ENCODE assay signal across 16 cellular contexts in the genomic region with DNA sequence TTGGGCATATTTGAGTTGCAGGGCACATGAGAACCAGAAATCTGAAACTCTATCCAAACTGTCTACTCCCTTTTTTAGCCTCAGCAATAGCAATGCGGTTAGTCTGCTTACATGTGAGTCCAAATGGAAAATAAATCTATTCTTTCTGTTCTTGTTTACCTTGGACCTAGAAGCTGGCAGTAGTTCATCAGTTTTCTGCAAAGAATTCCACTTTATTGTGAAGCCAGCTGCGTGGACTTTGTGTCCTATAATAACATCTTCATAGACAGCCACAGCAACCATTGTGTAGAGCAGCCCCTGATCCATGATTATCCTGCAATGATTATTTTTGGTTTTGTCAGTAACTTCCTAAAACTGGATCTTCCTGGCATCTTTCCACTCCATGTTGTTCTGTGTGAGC.
DNase-seq lines count a peak whose midpoint lies in the region; ATAC-seq, FAIRE-seq and TF ChIP-seq lines count a peak whose summit lies in the region.
"Had no signal": no experiment of that assay in that cellular context is flagged by ENCODE, and none has a peak within 500 bp of the region (broad histone marks: within the 10 kb centered on the region; RNA-seq: fewer than 3 reads in every experiment).

No MANE protein-coding gene starts in this region.

- no peak for ATAC-seq in gastroesophageal sphincter
- ATAC-seq: activated CD4-positive, alpha-beta T cell treated with anti-CD3 and anti-CD28 coated beads for 36 hours; stimulated activated naive CD8-positive, alpha-beta T cell treated with anti-CD3 and anti-CD28 coated beads, Interleukin-15, amount 100 ng/mL, for 72 hours had no signal

- H3K79me2 ChIP-seq in endothelial cell of umbilical vein (ENCODE audit: control insufficient read depth, insufficient read depth, low read length) = no peaks in the 10 kb centered on the region

- no peak overlapping the region for H3K4me2 ChIP-seq in endothelial cell of umbilical vein (ENCODE audit: insufficient read depth, low read length)

- no peak for TF ChIP-seq EP300 in gastroesophageal sphincter (IDR thresholded peaks at IDR 0.05)

- H3K27ac ChIP-seq in endothelial cell of umbilical vein (ENCODE audit: insufficient read depth, low read depth, low read length) = no peak overlapping the region
- no peak overlapping the region for H3K27ac ChIP-seq in prostate gland
- H3K27ac ChIP-seq in gastroesophageal sphincter = no peak overlapping the region
- H3K27ac ChIP-seq: cardiac muscle cell, upper lobe of left lung had no signal

- H3K4me1 ChIP-seq in endothelial cell of umbilical vein (ENCODE audit: control insufficient read depth, extremely low read depth, insufficient read depth, low read length) (no peaks in the 10 kb centered on the region), prostate gland (replicated peaks) (no peaks in the 10 kb centered on the region), gastroesophageal sphincter (peaks cover 0 to 6% (median 0%) of the 10 kb centered on the region in 3 donors)
- H3K4me1 ChIP-seq: Caco-2, upper lobe of left lung had no signal

- intact Hi-C loops in endothelial cell of umbilical vein (cut with micrococcal nuclease) (no loop called here), prostate gland (cut with DNase I) (no loop called here)

- DNase-seq in NCI-H1092 treated with DMSO at 0.1 percent for 48 hours (lab: John Stamatoyannopoulos, UW) (peak; percentile 79), NCI-H2107 treated with DMSO at 0.1 percent for 48 hours (lab: John Stamatoyannopoulos, UW; ENCODE audit: unreplicated experiment) (peak; percentile 95), endothelial cell of umbilical vein (ENCODE audit: low read depth, low spot score) (peak; percentile 80), prostate gland (ENCODE audit: low spot score) (peak; percentile 6), mesenteric fat pad (ENCODE audit: low spot score) (no peak)
- no peak for DNase-seq in activated effector memory CD4-positive, alpha-beta T cell treated with Interleukin-2 at 50 U/mL for 16 hours
- DNase-seq: activated CD4-positive, alpha-beta T cell treated with anti-CD3 and anti-CD28 coated beads for 36 hours; Caco-2; kidney; NCI-H510A treated with DMSO at 0.1 percent for 48 hours; small intestine; stimulated activated CD4-positive, alpha-beta T cell treated with anti-CD3 and anti-CD28 coated beads, Interleukin-4, amount 100 ng/mL, for 1 hour; stimulated activated naive CD8-positive, alpha-beta T cell treated with anti-CD3 and anti-CD28 coated beads, Interleukin-15, amount 100 ng/mL, for 72 hours; upper lobe of left lung had no signal

- TF ChIP-seq CTCF in endothelial cell of umbilical vein (IDR thresholded peaks at IDR 0.05; ENCODE audit: extremely low read depth in 1 of 2, insufficient read depth in 1 of 2, low read depth in 1 of 2, low read length in 2 of 2) = no peak
- no peak for TF ChIP-seq CTCF in prostate gland (IDR thresholded peaks at IDR 0.05)
- no peak for TF ChIP-seq CTCF in gastroesophageal sphincter (IDR thresholded peaks at IDR 0.05)

- dilution Hi-C loops in endothelial cell of umbilical vein (cut with MboI; ENCODE audit: extremely low pct_ligation_motif_present, low sequenced_read_pairs) = no loop called here

- FAIRE-seq in endothelial cell of umbilical vein (lab: Jason Lieb, UNC) = no peak
- FAIRE-seq: kidney, small intestine had no signal

- POLR2A ChIA-PET in endothelial cell of umbilical vein (lab: Charles Lee) = no interaction called here

- 3% methylated on average over 2 of the region's 2 CpGs for WGBS in prostate gland
- WGBS in gastroesophageal sphincter (ENCODE audit: low coverage in 1 of 2), 2 donors = 8 to 19% methylated on average over 2 of the region's 2 CpGs

- H4K20me1 ChIP-seq in endothelial cell of umbilical vein (replicated peaks; ENCODE audit: control insufficient read depth, extremely low read depth, insufficient read depth, low read length) = no peaks in the 10 kb centered on the region

- H2AFZ ChIP-seq in endothelial cell of umbilical vein (ENCODE audit: low read depth, low read length) = no peak overlapping the region

- no peak overlapping the region for H3K9ac ChIP-seq in endothelial cell of umbilical vein (replicated peaks; ENCODE audit: extremely low read depth, insufficient read depth, low read length)

- H3K36me3 ChIP-seq in endothelial cell of umbilical vein (ENCODE audit: control insufficient read depth in 2 of 2, extremely low read depth in 1 of 2, insufficient read depth in 2 of 2, low read length in 2 of 2) (no peaks in the 10 kb centered on the region), prostate gland (no peaks in the 10 kb centered on the region), gastroesophageal sphincter (no peaks in the 10 kb centered on the region)
- H3K36me3 ChIP-seq: cardiac muscle cell, upper lobe of left lung had no signal

- no TSS peak for BruUV-seq in endothelial cell of umbilical vein (replicated peaks; lab: Mats Ljungman, UMichigan)

- H3K4me3 ChIP-seq in endothelial cell of umbilical vein (replicated peaks in 1 of 3; ENCODE audit: insufficient read depth in 1 of 3, low read depth in 1 of 3, low read length in 3 of 3) (no peak overlapping the region), prostate gland (no peak overlapping the region), gastroesophageal sphincter (no peak overlapping the region)
- H3K4me3 ChIP-seq: cardiac muscle cell, upper lobe of left lung had no signal

- TF ChIP-seq POLR2A in endothelial cell of umbilical vein (IDR thresholded peaks at IDR 0.05; ENCODE audit: low read depth, low read length) = no peak
- TF ChIP-seq POLR2A in prostate gland (IDR thresholded peaks at IDR 0.05) = no peak
- no peak for TF ChIP-seq POLR2A in gastroesophageal sphincter (IDR thresholded peaks at IDR 0.05)

- CTCF ChIA-PET in endothelial cell of umbilical vein (lab: Charles Lee) = no interaction called here

- H3K27me3 ChIP-seq in endothelial cell of umbilical vein (ENCODE audit: control insufficient read depth in 2 of 2, insufficient read depth in 2 of 2, low read length in 2 of 2) (no peaks in the 10 kb centered on the region), prostate gland (replicated peaks; ENCODE audit: insufficient read depth) (no peaks in the 10 kb centered on the region), gastroesophageal sphincter (no peaks in the 10 kb centered on the region)
- H3K27me3 ChIP-seq: cardiac muscle cell, upper lobe of left lung had no signal

- no peaks in the 10 kb centered on the region for H3K9me1 ChIP-seq in endothelial cell of umbilical vein (replicated peaks; ENCODE audit: control insufficient read depth, extremely low read depth, insufficient read depth, low read length)

- H3K9me3 ChIP-seq in endothelial cell of umbilical vein (replicated peaks; ENCODE audit: control insufficient read depth, insufficient read depth, low read length) (no peaks in the 10 kb centered on the region), prostate gland (no peaks in the 10 kb centered on the region), gastroesophageal sphincter (no peaks in the 10 kb centered on the region)
- H3K9me3 ChIP-seq: Caco-2, upper lobe of left lung had no signal

TF ChIP-seq in endothelial cell of umbilical vein, 7 proteins besides CTCF, POLR2A, EP300 and RAD21:
- TF ChIP-seq MYC (IDR thresholded peaks at IDR 0.05; ENCODE audit: low read depth, low read length) = no peak
- no peak for TF ChIP-seq JUN (IDR thresholded peaks at IDR 0.05; ENCODE audit: borderline replicate concordance, insufficient read depth, insufficient read length, low read depth)
- TF ChIP-seq GATA2 (IDR thresholded peaks at IDR 0.05; ENCODE audit: insufficient read depth, insufficient read length, low read depth, low read length) = no peak
- TF ChIP-seq FOS (IDR thresholded peaks at IDR 0.05; ENCODE audit: borderline replicate concordance, insufficient read depth, low read length) = no peak
- no peak for TF ChIP-seq EZH2 (IDR thresholded peaks at IDR 0.05; ENCODE audit: borderline replicate concordance, low read depth, low read length, severe bottlenecking)
- TF ChIP-seq, protein P1, sequence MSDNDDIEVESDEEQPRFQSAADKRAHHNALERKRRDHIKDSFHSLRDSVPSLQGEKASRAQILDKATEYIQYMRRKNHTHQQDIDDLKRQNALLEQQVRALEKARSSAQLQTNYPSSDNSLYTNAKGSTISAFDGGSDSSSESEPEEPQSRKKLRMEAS (IDR thresholded peaks at IDR 0.05; ENCODE audit: insufficient read depth, insufficient read length) = no peak
- TF ChIP-seq POLR2AphosphoS5 (IDR thresholded peaks at IDR 0.05; ENCODE audit: insufficient read depth, low read depth, low read length) = no peak
TF ChIP-seq in endothelial cell of umbilical vein: peak in this region for 0.

Comparison
In these comparisons a context has a peak if more than half of its experiments do, and no peak if none do; other contexts are left out.
1. DNase-seq: peak in NCI-H1092 treated with DMSO at 0.1 percent for 48 hours (single experiment), NCI-H2107 treated with DMSO at 0.1 percent for 48 hours (single experiment), endothelial cell of umbilical vein (single experiment) and prostate gland (single experiment); none in mesenteric fat pad (single experiment) and activated effector memory CD4-positive, alpha-beta T cell treated with Interleukin-2 at 50 U/mL for 16 hours (single experiment).